Comparison of ENCODE assay signal across 8 cellular contexts in genomic region chr19:55256562-55257460, GRCh38. TPM values are rescaled to one million over a fixed set of nuclear protein-coding genes. Genes with fewer than 3 reads are reported as not detected.
DNase-seq lines count a peak whose midpoint lies in the region; ATAC-seq lines count a peak whose summit lies in the region.

No MANE protein-coding gene starts in this region.

- ATAC-seq in activated T-cell treated with anti-CD3 and anti-CD28 coated beads, Interleukin-2, amount 50 U/mL, for 72 hours (replicated peaks in 1 of 2) = no peak
- no peak for ATAC-seq in HG03139 (IDR thresholded peaks at IDR 0.05; ENCODE audit: unreplicated experiment)

- H3K4me3 Mint-ChIP-seq in T-helper 1 cell treated with Interleukin-12 subunit alpha and Interleukin-12 subunit beta and Interleukin-4 antibody, amounts not matched to agents 30 μg/mL and 1 μg/mL, for 36 hours = peak overlapping the region; percentile 100
- H3K4me3 Mint-ChIP-seq in activated T-cell treated with anti-CD3 and anti-CD28 coated beads, Interleukin-2, amount 50 U/mL, for 72 hours = peak overlapping the region; percentile 96 to 97

- H3K27me3 ChIP-seq in iPS-20b (ENCODE audit: insufficient read depth, low read length) = no peaks in the 10 kb centered on the region
- H3K27me3 ChIP-seq in stomach smooth muscle (ENCODE audit: control insufficient read depth in 1 of 2, insufficient read depth in 2 of 2, low read length in 2 of 2) = no peaks in the 10 kb centered on the region

- H3K9me3 Mint-ChIP-seq in T-helper 1 cell treated with Interleukin-12 subunit alpha and Interleukin-12 subunit beta and Interleukin-4 antibody, amounts not matched to agents 30 μg/mL and 1 μg/mL, for 36 hours = no peaks in the 10 kb centered on the region
- no peaks in the 10 kb centered on the region for H3K9me3 Mint-ChIP-seq in activated T-cell treated with anti-CD3 and anti-CD28 coated beads, Interleukin-2, amount 50 U/mL, for 72 hours

- H3K9ac ChIP-seq in iPS-20b (ENCODE audit: low read depth, low read length) = peak overlapping the region; percentile 15; the same call in 1 of the 2 replicates
- H3K9ac ChIP-seq in stomach smooth muscle (ENCODE audit: low read length in 2 of 2) = peak overlapping the region; percentile 79 to 86

- peaks cover 37% of the 10 kb centered on the region for H3K36me3 Mint-ChIP-seq in T-helper 1 cell treated with Interleukin-12 subunit alpha and Interleukin-12 subunit beta and Interleukin-4 antibody, amounts not matched to agents 30 μg/mL and 1 μg/mL, for 36 hours (ENCODE audit: low read depth)
- peaks cover 17 to 23% of the 10 kb centered on the region in 2 donors for H3K36me3 Mint-ChIP-seq in activated T-cell treated with anti-CD3 and anti-CD28 coated beads, Interleukin-2, amount 50 U/mL, for 72 hours (ENCODE audit: insufficient read depth in 2 of 2)

- H3K4me1 ChIP-seq in iPS-20b (ENCODE audit: insufficient read depth, low read length) (peaks cover 11% of the 10 kb centered on the region), stomach smooth muscle (ENCODE audit: control insufficient read depth, insufficient read depth, low read length) (peaks cover 50% of the 10 kb centered on the region)

- peak overlapping the region; percentile 84 for H3K4me3 ChIP-seq in iPS-20b (ENCODE audit: low read length)
- peak overlapping the region; percentile 73 to 86 for H3K4me3 ChIP-seq in stomach smooth muscle (ENCODE audit: low read length in 2 of 2)

- H3K27me3 Mint-ChIP-seq in T-helper 1 cell treated with Interleukin-12 subunit alpha and Interleukin-12 subunit beta and Interleukin-4 antibody, amounts not matched to agents 30 μg/mL and 1 μg/mL, for 36 hours (ENCODE audit: low read depth) = no peaks in the 10 kb centered on the region
- H3K27me3 Mint-ChIP-seq in activated T-cell treated with anti-CD3 and anti-CD28 coated beads, Interleukin-2, amount 50 U/mL, for 72 hours (ENCODE audit: low read depth) = no peaks in the 10 kb centered on the region

- H3K9me3 ChIP-seq in iPS-20b (ENCODE audit: insufficient read depth, low read depth, low read length) (no peaks in the 10 kb centered on the region), stomach smooth muscle (ENCODE audit: control insufficient read depth in 2 of 2, low read length in 2 of 2) (no peaks in the 10 kb centered on the region)

- DNase-seq in T-helper 1 cell = no peak
- peak in 1 of 2 donors; percentile 9 for DNase-seq in activated T-cell treated with anti-CD3 and anti-CD28 coated beads, Interleukin-2, amount 50 U/mL, for 72 hours
- DNase-seq in mucosa of gallbladder (ENCODE audit: low spot score) = no peak
- no peak for DNase-seq in COR-L47 (lab: John Stamatoyannopoulos, UW)

- H3K27ac Mint-ChIP-seq in T-helper 1 cell treated with Interleukin-12 subunit alpha and Interleukin-12 subunit beta and Interleukin-4 antibody, amounts not matched to agents 30 μg/mL and 1 μg/mL, for 36 hours = peak overlapping the region; percentile 98
- peak overlapping the region; percentile 94 for H3K27ac Mint-ChIP-seq in activated T-cell treated with anti-CD3 and anti-CD28 coated beads, Interleukin-2, amount 50 U/mL, for 72 hours

- H3K27ac ChIP-seq in iPS-20b (ENCODE audit: low read length) (no peak overlapping the region), stomach smooth muscle (ENCODE audit: low read length) (no peak overlapping the region)

- H3K36me3 ChIP-seq in iPS-20b (ENCODE audit: insufficient read depth, low read depth, low read length) = no peaks in the 10 kb centered on the region; the same call in 1 of the 2 replicates
- peaks cover 0 to under 1% of the 10 kb centered on the region in 2 donors for H3K36me3 ChIP-seq in stomach smooth muscle (ENCODE audit: control insufficient read depth in 2 of 2, insufficient read depth in 2 of 2, low read length in 2 of 2)

- peaks cover 45% of the 10 kb centered on the region for H3K4me1 Mint-ChIP-seq in T-helper 1 cell treated with Interleukin-12 subunit alpha and Interleukin-12 subunit beta and Interleukin-4 antibody, amounts not matched to agents 30 μg/mL and 1 μg/mL, for 36 hours (ENCODE audit: low read depth)
- H3K4me1 Mint-ChIP-seq in activated T-cell treated with anti-CD3 and anti-CD28 coated beads, Interleukin-2, amount 50 U/mL, for 72 hours (ENCODE audit: low read depth) = peaks cover 62% of the 10 kb centered on the region

RNA-seq across cellular contexts. Expression of gene PPP6R1, which starts 2.0 kb away (rescaled TPM):
- total RNA-seq in activated T-cell treated with anti-CD3 and anti-CD28 coated beads, Interleukin-2, amount 50 U/mL, for 72 hours = 100 to 1,000 TPM; 177 to 202 TPM
- 108 TPM for total RNA-seq in mucosa of gallbladder

RNA-seq across cellular contexts. Expression of gene HSPBP1, which starts 23.1 kb away (rescaled TPM):
- total RNA-seq in activated T-cell treated with anti-CD3 and anti-CD28 coated beads, Interleukin-2, amount 50 U/mL, for 72 hours = 10 to 100 TPM; 23.9 to 31.1 TPM
- total RNA-seq in mucosa of gallbladder = 28.8 TPM

RNA-seq across cellular contexts. Expression of gene BRSK1, which starts 27.0 kb away (rescaled TPM):
- 10 to 100 TPM; 13.0 to 19.6 TPM for total RNA-seq in activated T-cell treated with anti-CD3 and anti-CD28 coated beads, Interleukin-2, amount 50 U/mL, for 72 hours
- total RNA-seq in mucosa of gallbladder = 5.2 TPM

RNA-seq across cellular contexts. Expression of gene TMEM86B, which starts 28.2 kb away (rescaled TPM):
- 10 to 100 TPM in 1 of 2 donors, 1 to 10 TPM in 1; 8.5 to 12.8 TPM for total RNA-seq in activated T-cell treated with anti-CD3 and anti-CD28 coated beads, Interleukin-2, amount 50 U/mL, for 72 hours
- 193 TPM for total RNA-seq in mucosa of gallbladder

RNA-seq across cellular contexts. Expression of gene PTPRH, which starts 47.5 kb away (rescaled TPM):
- not detected for total RNA-seq in activated T-cell treated with anti-CD3 and anti-CD28 coated beads, Interleukin-2, amount 50 U/mL, for 72 hours
- total RNA-seq in mucosa of gallbladder = 175 TPM
